In the genomic region with DNA sequence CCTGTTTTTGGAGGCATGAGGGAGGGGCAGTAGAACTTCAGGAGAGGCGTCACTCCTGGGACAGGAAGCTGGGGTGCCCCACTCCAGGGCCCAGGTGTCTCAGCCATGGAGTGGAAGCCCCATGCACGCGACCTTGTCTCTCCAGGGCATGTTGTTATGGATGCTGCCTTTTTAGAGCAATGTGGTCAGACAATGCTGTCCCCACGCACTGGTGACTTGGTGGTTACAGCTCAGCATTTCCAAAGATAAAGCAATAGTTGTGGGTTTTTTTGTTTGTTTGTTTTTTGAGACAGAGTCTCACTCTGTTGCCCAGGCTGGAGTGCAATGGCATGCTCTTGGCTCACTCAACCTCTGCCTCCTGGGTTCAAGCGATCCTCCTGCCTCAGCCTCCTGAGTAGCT, we compare ENCODE assay signal across 1 cellular context.
A peak's percentile ranks its signal among the peaks of the same experiment; 100 is the strongest.
TF ChIP-seq lines count a peak whose summit lies in the region.

No MANE protein-coding gene starts in this region.

TF ChIP-seq in K562, 482 proteins besides CTCF, POLR2A, EP300 and RAD21:
- TF ChIP-seq MLLT1 (IDR thresholded peaks at IDR 0.05) (peak in 1 of 2 experiments; percentile 36; a peak in 1 of 4 replicates), CBFA2T3 (IDR thresholded peaks at IDR 0.05) (0 out of 2 replicates have a peak, but pooled peaks have one; percentile 3), EGR1 (conservative IDR thresholded peaks at IDR 0.05) (peak; percentile 32; the same call in 1 of the 2 replicates), SOX6 (IDR thresholded peaks at IDR 0.05) (peak; percentile 74), TAF1 (IDR thresholded peaks at IDR 0.05; ENCODE audit: control insufficient read depth, extremely low read depth, insufficient read depth, low read length, severe bottlenecking) (no peak), BHLHE40 (IDR thresholded peaks at IDR 0.05; ENCODE audit: low read length) (peak; percentile 46; the same call in 1 of the 2 replicates), NCOA2 (IDR thresholded peaks at IDR 0.05; ENCODE audit: partially characterized antibody in 2 of 2) (no peak), ZNF121 (CRISPR knock-in tag; conservative IDR thresholded peaks at IDR 0.05) (peak; percentile 53; the same call in 1 of the 2 replicates), ESRRA (IDR thresholded peaks at IDR 0.05; ENCODE audit: borderline replicate concordance, low read depth) (peak; percentile 37; the same call in 1 of the 2 replicates), FOSL1 (tag; conservative IDR thresholded peaks at IDR 0.05) (peak; percentile 57), GABPA (tag; conservative IDR thresholded peaks at IDR 0.05; ENCODE audit: low read depth) (0 out of 2 replicates have a peak, but pooled peaks have one; percentile 21), NKRF (IDR thresholded peaks at IDR 0.05; ENCODE audit: borderline replicate concordance) (no peak), NFE2 (IDR thresholded peaks at IDR 0.05; ENCODE audit: low read depth) (peak; percentile 57)
